In the genomic region with DNA sequence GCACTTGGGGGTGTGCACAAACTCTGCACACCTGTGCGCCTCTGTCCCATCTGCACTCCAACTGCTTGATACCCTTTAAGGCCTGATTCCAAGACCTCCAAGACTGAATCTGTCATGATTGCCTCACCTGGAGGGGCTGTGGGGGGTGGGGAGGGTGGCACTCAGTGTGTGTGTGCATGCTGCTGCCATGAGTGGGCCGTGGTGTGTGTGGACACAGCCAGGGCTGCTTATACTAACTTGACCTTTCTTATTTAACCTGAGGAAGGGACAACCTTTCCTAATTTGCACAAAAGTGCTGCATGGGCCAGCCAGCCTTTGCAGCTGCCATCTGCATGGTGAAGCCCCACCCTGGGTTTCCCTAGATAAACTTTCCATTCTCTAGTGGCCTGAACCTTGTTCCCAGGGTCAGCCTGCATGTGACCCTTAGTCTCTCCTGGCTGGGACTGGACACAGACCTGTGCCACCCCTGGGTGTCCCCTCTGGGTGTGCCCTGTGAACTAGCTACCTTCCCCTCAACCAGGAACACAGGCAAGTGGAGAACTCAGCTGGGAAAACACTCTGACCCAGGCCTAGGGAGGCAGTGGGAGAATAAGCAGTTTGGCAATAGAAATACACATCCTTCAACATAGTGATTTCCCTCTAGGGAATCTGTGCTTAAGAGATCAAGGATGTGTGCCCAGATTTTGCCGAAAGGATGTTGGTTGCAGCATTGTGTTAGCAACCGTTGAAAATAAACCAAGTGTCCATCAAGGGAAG, we compare ENCODE assay signal across 15 cellular contexts. TPM values are rescaled to one million over a fixed set of nuclear protein-coding genes. Genes with fewer than 3 reads are reported as not detected.
DNase-seq lines count a peak whose midpoint lies in the region; ATAC-seq and TF ChIP-seq lines count a peak whose summit lies in the region.
"Had no signal": no experiment of that assay in that cellular context is flagged by ENCODE, and none has a peak within 500 bp of the region (broad histone marks: within the 10 kb centered on the region; RNA-seq: fewer than 3 reads in every experiment).

No MANE protein-coding gene starts in this region.

- no peak for TF ChIP-seq POLR2A in gastroesophageal sphincter (IDR thresholded peaks at IDR 0.05)

- TF ChIP-seq CTCF in RWPE2 (IDR thresholded peaks at IDR 0.05; ENCODE audit: poor library complexity, severe bottlenecking), result no peak
- TF ChIP-seq CTCF in gastroesophageal sphincter (IDR thresholded peaks at IDR 0.05), result no peak
- no peak for TF ChIP-seq CTCF in osteocyte (IDR thresholded peaks at IDR 0.05)
- no peak for TF ChIP-seq CTCF in PC-9 (conservative IDR thresholded peaks at IDR 0.05)

- no peaks in the 10 kb centered on the region for H3K79me2 ChIP-seq in PC-9 (ENCODE audit: low read depth)

- no TSS peak for BruUV-seq in PC-9 (replicated peaks; lab: Mats Ljungman, UMichigan)

- H3K9me2 ChIP-seq in PC-9 (ENCODE audit: insufficient read depth), result no peaks in the 10 kb centered on the region

- no peaks in the 10 kb centered on the region for H3K27me3 Mint-ChIP-seq in osteocyte (ENCODE audit: unreplicated experiment)
- H3K27me3 Mint-ChIP-seq: CD4-positive, CD25-positive, alpha-beta regulatory T cell; stimulated activated memory B cell treated with anti-CD40 and anti-IgM and Interleukin-4, amounts not matched to agents 10 μg/mL and 1 μg/mL and 100 μg/mL, for 72 hours had no signal

- POLR2A ChIA-PET in PC-9 (lab: Charles Lee; ENCODE audit: unreplicated experiment), result interaction anchor here (0.6 kb wide), 1 partner anchor 156 kb away, joined by 15 read pairs; no protein-coding TSS in a partner anchor

- no peaks in the 10 kb centered on the region for H3K9me3 ChIP-seq in RWPE2 (ENCODE audit: severe bottlenecking)
- H3K9me3 ChIP-seq in gastroesophageal sphincter, result no peaks in the 10 kb centered on the region
- H3K9me3 ChIP-seq in PC-9 (ENCODE audit: insufficient read depth, low read depth), result no peaks in the 10 kb centered on the region
- H3K9me3 ChIP-seq: breast epithelium had no signal

- TF ChIP-seq EP300 in gastroesophageal sphincter (IDR thresholded peaks at IDR 0.05), result no peak

- intact Hi-C loops in PC-9 (cut with micrococcal nuclease; ENCODE audit: unreplicated experiment), result loop anchor here (10.0 kb wide), 1 partner anchor 61 kb away; the partner anchor contains the start of gene MICAL2

- no peak overlapping the region for H2AFZ ChIP-seq in PC-9

- H3K36me3 Mint-ChIP-seq in osteocyte (ENCODE audit: unreplicated experiment), result no peaks in the 10 kb centered on the region
- H3K36me3 Mint-ChIP-seq: CD4-positive, CD25-positive, alpha-beta regulatory T cell; stimulated activated memory B cell treated with anti-CD40 and anti-IgM and Interleukin-4, amounts not matched to agents 10 μg/mL and 1 μg/mL and 100 μg/mL, for 72 hours had no signal

- H3K27me3 ChIP-seq in RWPE2 (ENCODE audit: insufficient read depth, poor library complexity, severe bottlenecking) (no peaks in the 10 kb centered on the region), gastroesophageal sphincter (no peaks in the 10 kb centered on the region), PC-9 (ENCODE audit: insufficient read depth, low read depth) (no peaks in the 10 kb centered on the region)
- H3K27me3 ChIP-seq: breast epithelium had no signal

- H3K4me1 ChIP-seq in RWPE2 (ENCODE audit: insufficient read depth, poor library complexity, severe bottlenecking) (no peaks in the 10 kb centered on the region), gastroesophageal sphincter (peaks cover 0 to 27% (median 0%) of the 10 kb centered on the region in 3 donors), PC-9 (replicated peaks; ENCODE audit: insufficient read depth) (peaks cover 9% of the 10 kb centered on the region)
- H3K4me1 ChIP-seq: breast epithelium had no signal

- DNase-seq in EH (ENCODE audit: low read depth), result peak; percentile 58
- no peak for DNase-seq in RWPE2 (ENCODE audit: low spot score)
- peak; percentile 54 for DNase-seq in osteocyte (ENCODE audit: extremely low spot score, unreplicated experiment)
- no peak for DNase-seq in PC-9
- DNase-seq in NCI-H1930 (lab: John Stamatoyannopoulos, UW), result no peak
- DNase-seq in substantia nigra (lab: John Stamatoyannopoulos, UW), result no peak
- DNase-seq: activated CD4-positive, alpha-beta T cell treated with anti-CD3 and anti-CD28 coated beads, Interleukin-2, amount 50 U/mL, for 1 hour; HCEC 1CT; midbrain had no signal

- H3K4me3 ChIP-seq in RWPE2 (ENCODE audit: severe bottlenecking) (no peak overlapping the region), gastroesophageal sphincter (no peak overlapping the region), PC-9 (no peak overlapping the region)
- H3K4me3 ChIP-seq: breast epithelium had no signal

- H3K27ac Mint-ChIP-seq in osteocyte (ENCODE audit: unreplicated experiment), result peak overlapping the region; percentile 71
- H3K27ac Mint-ChIP-seq: stimulated activated memory B cell treated with anti-CD40 and anti-IgM and Interleukin-4, amounts not matched to agents 10 μg/mL and 1 μg/mL and 100 μg/mL, for 72 hours had no signal

- H3K27ac ChIP-seq in RWPE2 (ENCODE audit: poor library complexity, severe bottlenecking) (peak overlapping the region; percentile 6), gastroesophageal sphincter (peak overlapping the region in 3 of 4 donors; percentile 68 to 83 (median 81)), PC-9 (no peak overlapping the region), substantia nigra (ENCODE audit: low read depth, low read length, poor library complexity, severe bottlenecking) (no peak overlapping the region)
- H3K27ac ChIP-seq: breast epithelium had no signal

- H3K9me3 Mint-ChIP-seq in osteocyte (ENCODE audit: unreplicated experiment), result peaks cover 3% of the 10 kb centered on the region

- H3K36me3 ChIP-seq in RWPE2 (ENCODE audit: low read depth) (no peaks in the 10 kb centered on the region), gastroesophageal sphincter (no peaks in the 10 kb centered on the region), PC-9 (ENCODE audit: low read depth) (no peaks in the 10 kb centered on the region)
- H3K36me3 ChIP-seq: breast epithelium had no signal

- no peaks in the 10 kb centered on the region for H4K20me1 ChIP-seq in PC-9 (ENCODE audit: insufficient read depth)

- 0 out of 2 replicates have a peak, but pooled peaks cover 3% of the 10 kb centered on the region for H3F3A ChIP-seq in PC-9 (ENCODE audit: insufficient read depth, low read depth)

- H3K4me1 Mint-ChIP-seq in osteocyte (ENCODE audit: unreplicated experiment), result peaks cover 29% of the 10 kb centered on the region
- H3K4me1 Mint-ChIP-seq: stimulated activated memory B cell treated with anti-CD40 and anti-IgM and Interleukin-4, amounts not matched to agents 10 μg/mL and 1 μg/mL and 100 μg/mL, for 72 hours had no signal

- ATAC-seq in RWPE2 (ENCODE audit: low read depth) (no peak), gastroesophageal sphincter (peak; percentile 79), GM19035 (IDR thresholded peaks at IDR 0.05; ENCODE audit: unreplicated experiment) (no peak)
- ATAC-seq: stimulated activated memory B cell treated with anti-CD40 and anti-IgM and Interleukin-4, amounts not matched to agents 10 μg/mL and 1 μg/mL and 100 μg/mL, for 72 hours had no signal

- no peak overlapping the region for H3K4me3 Mint-ChIP-seq in osteocyte (ENCODE audit: unreplicated experiment)
- H3K4me3 Mint-ChIP-seq: CD4-positive, CD25-positive, alpha-beta regulatory T cell; stimulated activated memory B cell treated with anti-CD40 and anti-IgM and Interleukin-4, amounts not matched to agents 10 μg/mL and 1 μg/mL and 100 μg/mL, for 72 hours had no signal

- CTCF ChIA-PET in PC-9 (lab: Charles Lee), result interaction anchor here (0.6 kb wide), 1 partner anchor 183 kb away, joined by 3 read pairs; no protein-coding TSS in a partner anchor

- H3K4me2 ChIP-seq in PC-9, result no peak overlapping the region

- 25 to 43% methylated on average over 2 to 3 of the region's 4 CpGs for WGBS in gastroesophageal sphincter (ENCODE audit: low coverage in 1 of 2), 2 donors

RNA-seq across cellular contexts. Expression of gene DKK3, which starts 45.4 kb away (rescaled TPM):
- total RNA-seq in gastroesophageal sphincter, result 100 to 1,000 TPM in 2 of 4 donors, 10 to 100 TPM in 2; 72.1 to 249 (median 127) TPM
- total RNA-seq in osteocyte, result 548 and 587 TPM in 2 replicates
- 11.5 and 13.9 TPM in 2 replicates for total RNA-seq in PC-9 (2021)
- total RNA-seq: CD4-positive, CD25-positive, alpha-beta regulatory T cell; OCI-LY7 had no signal

RNA-seq across cellular contexts. Expression of gene MICAL2, which starts 56.6 kb away (rescaled TPM):
- total RNA-seq in gastroesophageal sphincter (100 to 1,000 TPM; 196 to 550 (median 237) TPM), osteocyte (19.5 and 20.8 TPM in 2 replicates), PC-9 (2021) (30.5 and 32.4 TPM in 2 replicates)
- total RNA-seq: OCI-LY7 had no signal

Comparison
In these comparisons a context has a peak if more than half of its experiments do, and no peak if none do; other contexts are left out.
1. DNase-seq: peak in EH (single experiment) and osteocyte (single experiment); none in RWPE2 (single experiment), PC-9 (0 of 2), NCI-H1930 (0 of 2) and substantia nigra (0 of 49).
2. H3K27ac ChIP-seq: peak in RWPE2 (single experiment) and gastroesophageal sphincter (3 of 4); none in PC-9 (single experiment) and substantia nigra (single experiment).